In genomic region chr16:86554917-86555762, GRCh38 we compare ENCODE assay signal across 8 cellular contexts. TPM values are rescaled to one million over a fixed set of nuclear protein-coding genes. Genes with fewer than 3 reads are reported as not detected.
DNase-seq lines count a peak whose midpoint lies in the region; ATAC-seq lines count a peak whose summit lies in the region.

Gene MTHFSD (minus strand): TSS chr16:86555235. CDS start chr16:86555184, 51 bp downstream.

- peak within 1 kb of the TSS; percentile 88 for H3K4me3 ChIP-seq in endocrine pancreas (ENCODE audit: control insufficient read depth, insufficient read depth, low read length)
- H3K4me3 ChIP-seq in mesendoderm (ENCODE audit: low read length): peak within 1 kb of the TSS; percentile 58

- H3K9ac ChIP-seq in endocrine pancreas (ENCODE audit: control insufficient read depth, insufficient read depth, low read length) (peak within 1 kb of the TSS; percentile 92), mesendoderm (ENCODE audit: low read length) (peak within 1 kb of the TSS; percentile 73)

- H3K4me1 ChIP-seq in endocrine pancreas (ENCODE audit: control insufficient read depth, insufficient read depth, low read length) (no peaks in the 10 kb centered on the region), mesendoderm (ENCODE audit: control insufficient read depth, low read depth, low read length) (no peaks in the 10 kb centered on the region)

- H2BK120ac ChIP-seq in mesendoderm (ENCODE audit: low read depth, low read length): no peak within 1 kb of the TSS

- no peaks in the 10 kb centered on the region for H3K79me2 ChIP-seq in mesendoderm (ENCODE audit: control insufficient read depth, insufficient read depth, low read length)

- H4K5ac ChIP-seq in mesendoderm (ENCODE audit: low read length): no peak within 1 kb of the TSS

- H3K79me1 ChIP-seq in mesendoderm (ENCODE audit: low read length): peaks cover 2% of the 10 kb centered on the region

- H2BK15ac ChIP-seq in mesendoderm (replicated peaks; ENCODE audit: low read depth): no peak within 1 kb of the TSS

- no peak within 1 kb of the TSS for H2AK5ac ChIP-seq in mesendoderm (ENCODE audit: low read length)

- DNase-seq in COLO668 (lab: John Stamatoyannopoulos, UW; ENCODE audit: unreplicated experiment) (peak; percentile 94), HT1080 (ENCODE audit: low read depth) (peak; percentile 81), NOMO-1 treated with DMSO at 0.1 percent for 48 hours (lab: John Stamatoyannopoulos, UW; ENCODE audit: unreplicated experiment) (peak; percentile 81), mesendoderm (peak; percentile 95)
- DNase-seq in activated CD8-positive, alpha-beta memory T cell treated with anti-CD3 and anti-CD28 coated beads for 48 hours (ENCODE audit: low read depth in 2 of 3, low spot score in 2 of 3): peak; percentile 94 to 97 (median 95)
- peak; percentile 95 for DNase-seq in stimulated activated CD8-positive, alpha-beta memory T cell treated with anti-CD3 and anti-CD28 coated beads, Interleukin-12 subunit alpha, Interleukin-12 subunit beta, amount 100 ng/mL, for 4 hours (ENCODE audit: low read depth)

- H3K4me2 ChIP-seq in mesendoderm (ENCODE audit: low read length): peak within 1 kb of the TSS; percentile 93

- peak; percentile 70 for ATAC-seq in GM21360 (IDR thresholded peaks at IDR 0.05; ENCODE audit: unreplicated experiment)

- WGBS in mesendoderm (ENCODE audit: extremely low coverage, insufficient coverage, low lambda C conversion rate): no CpG with 5 or more reads among the region's 71 CpGs

- H3K4ac ChIP-seq in mesendoderm (ENCODE audit: low read depth, low read length): peak within 1 kb of the TSS; percentile 61

- no peak within 1 kb of the TSS for H2BK5ac ChIP-seq in mesendoderm (ENCODE audit: low read length)

- H3K56ac ChIP-seq in mesendoderm (ENCODE audit: low read length): peak within 1 kb of the TSS; percentile 85

- H3K27me3 ChIP-seq in endocrine pancreas (ENCODE audit: control insufficient read depth, insufficient read depth, low read length) (peaks cover 2% of the 10 kb centered on the region), mesendoderm (ENCODE audit: insufficient read depth, low read length, poor library complexity) (no peaks in the 10 kb centered on the region)

- H3K9me3 ChIP-seq in endocrine pancreas (ENCODE audit: control insufficient read depth, low read length): no peaks in the 10 kb centered on the region

- H3K23ac ChIP-seq in mesendoderm (ENCODE audit: low read length): no peak within 1 kb of the TSS

- peak within 1 kb of the TSS; percentile 95 for H4K8ac ChIP-seq in mesendoderm (ENCODE audit: low read depth, low read length)

- peak within 1 kb of the TSS; percentile 45 for H3K18ac ChIP-seq in mesendoderm (ENCODE audit: low read length)

- no peaks in the 10 kb centered on the region for H3K36me3 ChIP-seq in endocrine pancreas (ENCODE audit: control insufficient read depth, insufficient read depth, low read length)
- no peaks in the 10 kb centered on the region for H3K36me3 ChIP-seq in mesendoderm (ENCODE audit: control insufficient read depth, insufficient read depth, low read length)

- H3K27ac ChIP-seq in mesendoderm (ENCODE audit: low read depth, low read length): peak within 1 kb of the TSS; percentile 6

RNA-seq across cellular contexts. Expression of gene MTHFSD, which starts in this region (rescaled TPM):
- 9.8 and 10.4 TPM in 2 replicates for total RNA-seq in HT1080 (2014; rRNA removed; shearing (Covaris generic))
- polyA plus RNA-seq in HT1080 (2015; cell fraction: cytosol; rRNA removed): 10.0 and 11.0 TPM in 2 replicates
- 46.8 and 51.0 TPM in 2 replicates for polyA plus RNA-seq in HT1080 (2015; cell fraction: nucleus; rRNA removed)
- polyA plus RNA-seq in mesendoderm (2013, experiment 1 of 2): 5.5 TPM
- 6.0 TPM for polyA plus RNA-seq in mesendoderm (2013, experiment 2 of 2)

Comparison
In these comparisons a context has a peak if more than half of its experiments do, and no peak if none do; other contexts are left out.
1. Peak in every context shown above with its lines: DNase-seq, ATAC-seq, H3K4me3 ChIP-seq and H3K27ac ChIP-seq.